24 cellular contexts compared by ENCODE assay signal in genomic region chr2:10775831-10776230, GRCh38. TPM values are rescaled to one million over a fixed set of nuclear protein-coding genes. Genes with fewer than 3 reads are reported as not detected.
"Had no signal": no experiment of that assay in that cellular context is flagged by ENCODE, and none has a peak within 500 bp of the region (broad histone marks: within the 10 kb centered on the region; RNA-seq: fewer than 3 reads in every experiment).

No MANE protein-coding gene starts in this region.

- H3K27ac Mint-ChIP-seq: activated CD8-positive, alpha-beta T cell treated with anti-CD3 and anti-CD28 coated beads, Interleukin-2, amount 10 ng/mL, durations not matched to agents 7 days and 5 days; activated naive CD8-positive, alpha-beta T cell; activated T-helper 1 cell treated with anti-CD3 and anti-CD28 coated beads, Interleukin-12 subunit alpha, Interleukin-12 subunit beta, Interleukin-2, Interleukin-4 antibody, amounts not matched to agents 30 ng/mL and 10 ng/mL and 1 ng/mL, durations not matched to agents 14 hours and 24 hours and 36 hours; effector memory CD8-positive, alpha-beta T cell; naive B cell; progenitor cell of endocrine pancreas; stimulated activated naive CD8-positive, alpha-beta T cell treated with anti-CD3 and anti-CD28 coated beads, Interleukin-15, Interleukin-2, amounts not matched to agents 100 ng/mL and 50 ng/mL, for 24 hours had no signal

- H3K9me3 ChIP-seq: adrenal gland, ascending aorta, colonic mucosa, esophagus squamous epithelium, gastrocnemius medialis, tibial artery had no signal

- H3K4me1 ChIP-seq: ascending aorta, colonic mucosa, gastrocnemius medialis had no signal

- H3K4me3 Mint-ChIP-seq: activated CD8-positive, alpha-beta T cell treated with anti-CD3 and anti-CD28 coated beads, Interleukin-2, amount 10 ng/mL, durations not matched to agents 7 days and 5 days; activated naive CD8-positive, alpha-beta T cell; activated T-helper 1 cell treated with anti-CD3 and anti-CD28 coated beads, Interleukin-12 subunit alpha, Interleukin-12 subunit beta, Interleukin-2, Interleukin-4 antibody, amounts not matched to agents 30 ng/mL and 10 ng/mL and 1 ng/mL, durations not matched to agents 14 hours and 24 hours and 36 hours; effector memory CD8-positive, alpha-beta T cell; naive B cell; neural crest cell; stimulated activated naive CD8-positive, alpha-beta T cell treated with anti-CD3 and anti-CD28 coated beads, Interleukin-15, Interleukin-2, amounts not matched to agents 100 ng/mL and 50 ng/mL, for 24 hours had no signal

- H3K27me3 ChIP-seq: adrenal gland, ascending aorta, brain microvascular endothelial cell, colonic mucosa, dorsolateral prefrontal cortex, esophagus squamous epithelium, gastrocnemius medialis, tibial artery had no signal

- H3K9me3 Mint-ChIP-seq: activated T-helper 1 cell treated with anti-CD3 and anti-CD28 coated beads, Interleukin-12 subunit alpha, Interleukin-12 subunit beta, Interleukin-2, Interleukin-4 antibody, amounts not matched to agents 30 ng/mL and 10 ng/mL and 1 ng/mL, durations not matched to agents 14 hours and 24 hours and 36 hours; effector memory CD8-positive, alpha-beta T cell; naive B cell; neural crest cell; stimulated activated naive CD8-positive, alpha-beta T cell treated with anti-CD3 and anti-CD28 coated beads, Interleukin-15, Interleukin-2, amounts not matched to agents 100 ng/mL and 50 ng/mL, for 24 hours had no signal

- H3K4me3 ChIP-seq: adrenal gland, ascending aorta, colonic mucosa, dorsolateral prefrontal cortex, esophagus squamous epithelium, gastrocnemius medialis, tibial artery had no signal

- ATAC-seq: activated CD8-positive, alpha-beta T cell treated with anti-CD3 and anti-CD28 coated beads, Interleukin-2, amount 10 ng/mL, durations not matched to agents 7 days and 5 days; effector memory CD8-positive, alpha-beta T cell; gastrocnemius medialis had no signal

- H3K27me3 Mint-ChIP-seq: activated naive CD8-positive, alpha-beta T cell; effector memory CD8-positive, alpha-beta T cell; naive B cell; progenitor cell of endocrine pancreas; stimulated activated naive CD8-positive, alpha-beta T cell treated with anti-CD3 and anti-CD28 coated beads, Interleukin-15, Interleukin-2, amounts not matched to agents 100 ng/mL and 50 ng/mL, for 24 hours had no signal

- H3K36me3 ChIP-seq: colonic mucosa had no signal

- H3K27ac ChIP-seq: ascending aorta, brain microvascular endothelial cell, colonic mucosa, dorsolateral prefrontal cortex, esophagus squamous epithelium, gastrocnemius medialis, tibial artery, WERI-Rb-1 had no signal

- DNase-seq: activated CD4-positive, alpha-beta T cell treated with anti-CD3 and anti-CD28 coated beads for 1 hour; activated CD4-positive, alpha-beta T cell treated with anti-CD3 and anti-CD28 coated beads, Interleukin-2, amount 50 U/mL, for 1 hour; activated CD8-positive, alpha-beta T cell treated with anti-CD3 and anti-CD28 coated beads, Interleukin-2, amount 10 ng/mL, durations not matched to agents 7 days and 5 days; adrenal gland; brain microvascular endothelial cell; central memory CD4-positive, alpha-beta T cell; colonic mucosa; effector memory CD8-positive, alpha-beta T cell; esophagus squamous epithelium; gastrocnemius medialis; hypothalamus; mesenchymal stem cell; naive B cell; stimulated activated CD4-positive, alpha-beta T cell treated with anti-CD3 and anti-CD28 coated beads, Interleukin-1b, Interleukin-23, amount 100 ng/mL, for 48 hours; T-helper 1 cell; WERI-Rb-1 had no signal

RNA-seq across cellular contexts. Expression of gene ATP6V1C2, which starts 54.4 kb away (rescaled TPM):
- total RNA-seq: activated CD8-positive, alpha-beta T cell treated with anti-CD3 and anti-CD28 coated beads, Interleukin-2, amount 10 ng/mL, durations not matched to agents 7 days and 5 days; gastrocnemius medialis had no signal
